13 cellular contexts compared by ENCODE assay signal in genomic region chr18:77482190-77482928, GRCh38.
"Had no signal": no experiment of that assay in that cellular context is flagged by ENCODE, and none has a peak within 500 bp of the region (broad histone marks: within the 10 kb centered on the region; RNA-seq: fewer than 3 reads in every experiment).

No MANE protein-coding gene starts in this region.

- H3K36me3 ChIP-seq: lower lobe of right lung had no signal

- H3K4me3 ChIP-seq: body of pancreas, lower lobe of right lung had no signal

- H3K9ac ChIP-seq: parathyroid adenoma had no signal

- H3K9me3 ChIP-seq: body of pancreas, lower lobe of right lung had no signal

- H3K27me3 ChIP-seq: body of pancreas had no signal

- ATAC-seq: body of pancreas had no signal

- H3K27ac ChIP-seq: body of pancreas, lower lobe of right lung, parathyroid adenoma had no signal

- H3K4me1 ChIP-seq: body of pancreas, lower lobe of right lung, parathyroid adenoma had no signal

- DNase-seq: activated CD4-positive, alpha-beta T cell treated with anti-CD3 and anti-CD28 coated beads, Interleukin-2, amount 50 U/mL, for 1 hour; activated effector memory CD4-positive, alpha-beta T cell treated with Interleukin-2 at 50 U/mL for 16 hours; activated T-cell treated with anti-CD3 and anti-CD28 coated beads, Interleukin-2, amount 50 U/mL, for 1 hour; body of pancreas; dermis blood vessel endothelial cell; endodermal cell; erythroblast; kidney glomerular epithelial cell; lower lobe of right lung; naive B cell; stimulated activated CD4-positive, alpha-beta T cell treated with anti-CD3 and anti-CD28 coated beads, Interleukin-2, amount 100 ng/mL, for 48 hours; stimulated activated CD8-positive, alpha-beta memory T cell treated with anti-CD3 and anti-CD28 coated beads, Interleukin-4, amount 100 ng/mL, for 48 hours had no signal
